ENCODE assay signal across 8 cellular contexts in genomic region chr17:77957869-77958715, GRCh38. TPM values are rescaled to one million over a fixed set of nuclear protein-coding genes. Genes with fewer than 3 reads are reported as not detected.
DNase-seq lines count a peak whose midpoint lies in the region; ATAC-seq and TF ChIP-seq lines count a peak whose summit lies in the region.

TNRC6C (plus strand) TSS chr17:77958703; CDS start chr17:78004207, 45,504 bp downstream.

- H3K9me3 ChIP-seq in Peyer's patch (no peaks in the 10 kb centered on the region), muscle layer of colon (ENCODE audit: low read length) (no peaks in the 10 kb centered on the region)

- TF ChIP-seq POLR2A in Peyer's patch (IDR thresholded peaks at IDR 0.05) = peak; percentile 100

- H3K27me3 ChIP-seq in Peyer's patch = no peaks in the 10 kb centered on the region
- no peaks in the 10 kb centered on the region for H3K27me3 ChIP-seq in muscle layer of colon (ENCODE audit: control insufficient read depth in 1 of 2, insufficient read depth in 2 of 2, low read length in 2 of 2)

- peak in 4 of 6 experiments; percentile 2 to 33 (median 20) for TF ChIP-seq CTCF in Peyer's patch (IDR thresholded peaks at IDR 0.05)

- ATAC-seq in GM21619 (IDR thresholded peaks at IDR 0.05; ENCODE audit: unreplicated experiment) (peak; percentile 82), esophagus mucosa (peak; percentile 100)

- H3K4me1 ChIP-seq in Peyer's patch (no peaks in the 10 kb centered on the region), muscle layer of colon (ENCODE audit: insufficient read depth, low read length) (peaks cover 25% of the 10 kb centered on the region)

- H3K36me3 ChIP-seq in Peyer's patch (no peaks in the 10 kb centered on the region), muscle layer of colon (ENCODE audit: insufficient read depth, low read length) (no peaks in the 10 kb centered on the region)

- peak within 1 kb of the TSS; percentile 66 for H3K9ac ChIP-seq in muscle layer of colon (ENCODE audit: low read length)

- in situ Hi-C loops in KBM-7 (cut with MboI; ENCODE audit: low pct_unique_long_range_greater_than_20kb, low sequenced_read_pairs) = no loop called here

- DNase-seq in DMS53 (lab: John Stamatoyannopoulos, UW) (peak; percentile 99), KBM-7 (peak; percentile 98), Peyer's patch (peak; percentile 99 to 100 (median 100))
- DNase-seq in activated T-cell treated with anti-CD3 and anti-CD28 coated beads, Interleukin-2, amount 50 U/mL, for 48 hours = peak; percentile 99
- DNase-seq in stimulated activated CD8-positive, alpha-beta memory T cell treated with anti-CD3 and anti-CD28 coated beads, Interleukin-7, amount 100 ng/mL, for 1 hour (ENCODE audit: low read depth in 2 of 2) = peak; percentile 99

- H3K27ac ChIP-seq in Peyer's patch (peak within 1 kb of the TSS; percentile 76 to 96 (median 85)), muscle layer of colon (ENCODE audit: low read depth, low read length) (peak within 1 kb of the TSS; percentile 67)

- H3K4me3 ChIP-seq in Peyer's patch (peak within 1 kb of the TSS; percentile 66 to 86 (median 70)), muscle layer of colon (ENCODE audit: low read depth in 1 of 2, low read length in 2 of 2) (peak within 1 kb of the TSS; percentile 81 to 84)

RNA-seq across cellular contexts. Expression of gene TNRC6C, which starts in this region (rescaled TPM):
- total RNA-seq in Peyer's patch (10 to 100 TPM in 3 of 4 donors, 1 to 10 TPM in 1; 9.7 to 70.1 (median 23.2) TPM), esophagus mucosa (6.8 TPM)

Comparison
In these comparisons a context has a peak if more than half of its experiments do, and no peak if none do; other contexts are left out.
1. Peak in every context shown above with its lines: DNase-seq, ATAC-seq, H3K4me3 ChIP-seq and H3K27ac ChIP-seq.